5 cellular contexts compared by ENCODE assay signal in the genomic region with DNA sequence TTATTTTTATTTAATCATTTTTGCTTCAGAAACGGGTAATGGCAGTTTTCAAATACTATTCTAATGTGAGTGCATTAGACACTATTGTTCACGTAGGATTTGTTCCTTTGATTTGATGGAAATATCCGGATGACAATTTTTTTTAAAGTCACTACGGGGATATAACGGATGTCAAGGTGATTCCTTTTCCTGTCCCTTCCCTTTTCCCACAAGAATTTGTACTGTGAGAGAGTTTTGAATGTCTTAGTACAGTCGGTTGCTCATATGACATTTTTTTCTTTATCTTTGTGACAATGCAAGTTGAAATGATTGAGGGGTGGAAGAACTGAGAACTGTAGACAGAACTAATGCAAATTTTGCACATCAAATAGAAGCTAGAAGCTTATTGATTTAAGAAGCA.
"Had no signal": no experiment of that assay in that cellular context is flagged by ENCODE, and none has a peak within 500 bp of the region (broad histone marks: within the 10 kb centered on the region; RNA-seq: fewer than 3 reads in every experiment).

No MANE protein-coding gene starts in this region.

- H3K4me3 ChIP-seq: K562 had no signal

- DNase-seq: IMR-90, KBM-7, KG1 had no signal

- H3K27ac ChIP-seq: HL-60 had no signal
